ENCODE assay signal across 31 cellular contexts in the genomic region with DNA sequence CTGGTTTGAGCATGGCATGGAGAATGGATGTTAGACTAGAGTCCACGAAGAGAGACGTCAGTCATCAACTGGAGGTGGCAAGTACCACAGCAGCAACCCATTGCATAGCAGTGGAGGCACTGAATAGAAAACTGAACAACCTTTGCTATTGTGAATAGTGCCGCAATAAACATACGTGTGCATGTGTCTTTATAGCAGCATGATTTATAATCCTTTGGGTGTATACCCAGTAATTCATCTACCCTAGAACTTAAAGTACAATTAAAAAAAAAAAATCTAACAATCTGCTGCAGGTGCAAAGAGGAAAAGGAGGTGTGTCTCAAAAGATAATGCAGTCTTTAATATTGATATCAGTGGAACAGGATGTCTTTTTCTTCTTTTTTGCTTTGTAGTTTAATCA.
"Had no signal": no experiment of that assay in that cellular context is flagged by ENCODE, and none has a peak within 500 bp of the region (broad histone marks: within the 10 kb centered on the region; RNA-seq: fewer than 3 reads in every experiment).

No MANE protein-coding gene starts in this region.

- ATAC-seq: activated CD8-positive, alpha-beta memory T cell treated with anti-CD3 and anti-CD28 coated beads, Interleukin-2, amount 10 ng/mL, durations not matched to agents 7 days and 5 days; activated CD8-positive, alpha-beta T cell treated with anti-CD3 and anti-CD28 coated beads, Interleukin-2, amount 10 ng/mL, durations not matched to agents 7 days and 5 days; activated naive CD8-positive, alpha-beta T cell treated with anti-CD3 and anti-CD28 coated beads, Interleukin-2, amount 50 U/mL, for 24 hours had no signal

- DNase-seq: activated B cell treated with CpG ODN at 0.5 μM for 24 hours; activated CD4-positive, alpha-beta memory T cell treated with anti-CD3 and anti-CD28 coated beads, Interleukin-2, amount 10 ng/mL, durations not matched to agents 7 days and 5 days; activated CD4-positive, alpha-beta T cell treated with anti-CD3 and anti-CD28 coated beads for 4 hours; activated CD4-positive, alpha-beta T cell treated with anti-CD3 and anti-CD28 coated beads, Interleukin-2, amount 10 ng/mL, durations not matched to agents 24 days and 14 days; activated CD4-positive, alpha-beta T cell treated with anti-CD3 and anti-CD28 coated beads, Interleukin-2, amount 50 U/mL, for 1 hour; activated CD4-positive, alpha-beta T cell treated with anti-CD3 and anti-CD28 coated beads, Interleukin-2, amount 50 U/mL, for 4 hours; activated CD4-positive, CD25-positive, alpha-beta regulatory T cell treated with anti-CD3 and anti-CD28 coated beads, Interleukin-2, amount 50 U/mL, for 72 hours; activated CD8-positive, alpha-beta memory T cell treated with anti-CD3 and anti-CD28 coated beads for 24 hours; activated CD8-positive, alpha-beta memory T cell treated with anti-CD3 and anti-CD28 coated beads, Interleukin-2, amount 10 ng/mL, durations not matched to agents 7 days and 5 days; activated CD8-positive, alpha-beta memory T cell treated with anti-CD3 and anti-CD28 coated beads, Interleukin-2, amount 50 U/mL, for 48 hours; activated CD8-positive, alpha-beta T cell treated with anti-CD3 and anti-CD28 coated beads, Interleukin-2, amount 10 ng/mL, durations not matched to agents 7 days and 5 days; activated effector memory CD4-positive, alpha-beta T cell treated with Interleukin-2 at 50 U/mL for 16 hours; activated gamma-delta T cell; activated naive CD4-positive, alpha-beta T cell treated with anti-CD3 and anti-CD28 coated beads, Interleukin-2, amount 10 ng/mL, durations not matched to agents 7 days and 5 days; activated naive CD4-positive, alpha-beta T cell treated with Interleukin-2 at 50 U/mL for 16 hours; activated naive CD8-positive, alpha-beta T cell treated with anti-CD3 and anti-CD28 coated beads, Interleukin-2, amount 10 ng/mL, durations not matched to agents 7 days and 5 days; activated naive CD8-positive, alpha-beta T cell treated with anti-CD3 and anti-CD28 coated beads, Interleukin-2, amount 50 U/mL, for 24 hours; activated T-cell treated with anti-CD3 and anti-CD28 coated beads, Interleukin-2, amount 50 U/mL, for 24 hours; activated T-cell treated with anti-CD3 and anti-CD28 coated beads, Interleukin-2, amount 50 U/mL, for 48 hours; amygdala; anterior cingulate cortex; caudate nucleus; SW 1271; T-helper 1 cell; T-helper 2 cell; T-helper 9 cell had no signal

- H3K27ac ChIP-seq: ascending aorta, cardiac muscle cell, VCaP had no signal

- H3K36me3 ChIP-seq: ascending aorta, cardiac muscle cell had no signal

- H3K9me3 ChIP-seq: ascending aorta had no signal

- FAIRE-seq: bronchial epithelial cell, TTC549 had no signal

- H3K4me1 ChIP-seq: ascending aorta had no signal

- H3K4me3 ChIP-seq: ascending aorta, cardiac muscle cell had no signal

- H3K27me3 ChIP-seq: ascending aorta, cardiac muscle cell had no signal
